8 cellular contexts compared by ENCODE assay signal in genomic region chr17:2122641-2123302, GRCh38.
DNase-seq lines count a peak whose midpoint lies in the region; ATAC-seq, FAIRE-seq and TF ChIP-seq lines count a peak whose summit lies in the region.

No MANE protein-coding gene starts in this region.

- no peak for TF ChIP-seq POLR2A in A549 (IDR thresholded peaks at IDR 0.05; ENCODE audit: low read length)
- TF ChIP-seq POLR2A in gastrocnemius medialis (IDR thresholded peaks at IDR 0.05) = no peak

- TF ChIP-seq CTCF in A549 (IDR thresholded peaks at IDR 0.05) (no peak), HL-60 (IDR thresholded peaks at IDR 0.05; ENCODE audit: insufficient read depth, low read length) (no peak), activated B cell treated with CpG ODN at 0.5 μM for 24 hours (IDR thresholded peaks at IDR 0.05) (no peak), right atrium auricular region (IDR thresholded peaks at IDR 0.05) (peak in 1 of 2 donors; percentile 37), gastrocnemius medialis (IDR thresholded peaks at IDR 0.05 in 4 of 5, conservative IDR thresholded peaks at IDR 0.05 in 1 of 5) (peak in 1 of 5 experiments; percentile 22)

- H3K27me3 ChIP-seq in HL-60 (ENCODE audit: insufficient read depth, poor library complexity, severe bottlenecking) (no peaks in the 10 kb centered on the region), right atrium auricular region (no peaks in the 10 kb centered on the region), gastrocnemius medialis (no peaks in the 10 kb centered on the region)

- intact Hi-C loops in activated B cell treated with CpG ODN at 0.5 μM for 24 hours (cut with micrococcal nuclease) (loop anchor here (5.0 kb wide), 2 partner anchors 35 kb away; no protein-coding TSS in a partner anchor), gastrocnemius medialis (cut with DNase I; ENCODE audit: low total_unique reads) (loop anchor here (2.0 to 5.0 kb wide), 2 partner anchors 50 to 122 kb away; no protein-coding TSS in a partner anchor)

- POLR2A ChIA-PET in A549 (lab: Yijun Ruan, JAX) = no interaction called here
- POLR2A ChIA-PET in activated B cell treated with CpG ODN at 0.5 μM for 24 hours (lab: Charles Lee) = interaction anchor here (0.5 to 0.9 kb wide), 2 partner anchors 29 to 33 kb away, joined by 3 read pairs; no protein-coding TSS in a partner anchor

- no peaks in the 10 kb centered on the region for H3K9me3 Mint-ChIP-seq in activated B cell treated with CpG ODN at 0.5 μM for 24 hours

- no peak overlapping the region for H3K4me2 ChIP-seq in A549

- TF ChIP-seq EP300 in A549 (IDR thresholded peaks at IDR 0.05) = no peak

- peaks cover 4% of the 10 kb centered on the region; the same call in 2 of the 3 replicates for H3K4me1 ChIP-seq in A549
- H3K4me1 ChIP-seq in right atrium auricular region = peaks cover 0 to 31% of the 10 kb centered on the region in 2 donors
- H3K4me1 ChIP-seq in gastrocnemius medialis = peaks cover 27 to 29% of the 10 kb centered on the region in 2 donors

- H3K9me3 ChIP-seq in A549 (no peaks in the 10 kb centered on the region), right atrium auricular region (no peaks in the 10 kb centered on the region), gastrocnemius medialis (no peaks in the 10 kb centered on the region)

- no peak for TF ChIP-seq RAD21 in A549 (conservative IDR thresholded peaks at IDR 0.05 in 1 of 2, IDR thresholded peaks at IDR 0.05 in 1 of 2)

- H3K27ac ChIP-seq in A549 = no peak overlapping the region
- peak overlapping the region; percentile 50 for H3K27ac ChIP-seq in HL-60 (replicated peaks)
- H3K27ac ChIP-seq in right atrium auricular region = peak overlapping the region; percentile 73 to 77
- peak overlapping the region; percentile 67 to 80 (median 71) for H3K27ac ChIP-seq in gastrocnemius medialis

- H3K4me3 ChIP-seq in A549 (no peak overlapping the region), HL-60 (replicated peaks; ENCODE audit: insufficient read depth, low read length) (no peak overlapping the region), right atrium auricular region (peak overlapping the region in 1 of 2 donors; percentile 19), gastrocnemius medialis (peak overlapping the region; percentile 13 to 24 (median 20))

- H3K4me3 Mint-ChIP-seq in activated B cell treated with CpG ODN at 0.5 μM for 24 hours = peak overlapping the region; percentile 16

- no peak for FAIRE-seq in A549 (lab: Jason Lieb, UNC)

- in situ Hi-C loops in gastrocnemius medialis (cut with MboI; ENCODE audit: low sequenced_read_pairs in 4 of 4) = no loop called here

- H3K36me3 ChIP-seq in right atrium auricular region (peaks cover 6% of the 10 kb centered on the region), gastrocnemius medialis (no peaks in the 10 kb centered on the region)

- peak; percentile 32 to 58; a peak in 4 of 6 replicates for ATAC-seq in A549
- ATAC-seq in activated B cell treated with CpG ODN at 0.5 μM for 24 hours (ENCODE audit: low read depth) = peak; percentile 18
- peak; percentile 68 to 80 for ATAC-seq in gastrocnemius medialis
- no peak for ATAC-seq in GM19395 (IDR thresholded peaks at IDR 0.05; ENCODE audit: unreplicated experiment)
- no peak for ATAC-seq in HG02678 (IDR thresholded peaks at IDR 0.05; ENCODE audit: unreplicated experiment)

- 85% methylated on average over 12 of the region's 16 CpGs for WGBS in A549 (ENCODE audit: missing lambda C conversion rate)

- H3K27me3 Mint-ChIP-seq in activated B cell treated with CpG ODN at 0.5 μM for 24 hours = no peaks in the 10 kb centered on the region

- H3K4me1 Mint-ChIP-seq in activated B cell treated with CpG ODN at 0.5 μM for 24 hours = peaks cover 29% of the 10 kb centered on the region

- H3K36me3 Mint-ChIP-seq in activated B cell treated with CpG ODN at 0.5 μM for 24 hours (ENCODE audit: low read depth) = peaks cover 20% of the 10 kb centered on the region

- CTCF ChIA-PET in A549 (lab: Yijun Ruan, JAX) (interaction anchor here (0.9 to 3.2 kb wide), 10 partner anchors 15 to 122 kb away, joined by 3 to 18 read pairs (median 4); partner anchors contain the start of gene HIC1), activated B cell treated with CpG ODN at 0.5 μM for 24 hours (lab: Charles Lee) (interaction anchor here (1.0 kb wide), 1 partner anchor 33 kb away, joined by 3 read pairs; no protein-coding TSS in a partner anchor)

- DNase-seq in A549 (ENCODE audit: low read depth in 1 of 2, low spot score in 1 of 2) (no peak), HL-60 (ENCODE audit: low read depth in 1 of 2, low spot score in 1 of 2) (peak; percentile 66 to 71), activated B cell treated with CpG ODN at 0.5 μM for 24 hours (no peak), right atrium auricular region (ENCODE audit: low spot score) (peak; percentile 84), gastrocnemius medialis (peak; percentile 32 to 63), activated gamma-delta T cell (lab: John Stamatoyannopoulos, UW) (no peak)

- no peak overlapping the region for H3K27ac Mint-ChIP-seq in activated B cell treated with CpG ODN at 0.5 μM for 24 hours

TF ChIP-seq in A549, 52 proteins besides CTCF, POLR2A, EP300 and RAD21:
- TF ChIP-seq CHD4 (IDR thresholded peaks at IDR 0.05; ENCODE audit: borderline replicate concordance) = no peak

Comparison
In these comparisons a context has a peak if more than half of its experiments do, and no peak if none do; other contexts are left out.
1. ATAC-seq: peak in A549 (2 of 2), activated B cell treated with CpG ODN at 0.5 μM for 24 hours (single experiment) and gastrocnemius medialis (2 of 2); none in GM19395 (single experiment) and HG02678 (single experiment).
2. DNase-seq: peak in HL-60 (2 of 2), right atrium auricular region (single experiment) and gastrocnemius medialis (2 of 2); none in A549 (0 of 2), activated B cell treated with CpG ODN at 0.5 μM for 24 hours (single experiment) and activated gamma-delta T cell (single experiment).
3. H3K27ac ChIP-seq: peak in HL-60 (single experiment), right atrium auricular region (2 of 2) and gastrocnemius medialis (4 of 4); none in A549 (0 of 2).
4. H3K4me3 ChIP-seq: peak in gastrocnemius medialis (4 of 4); none in A549 (single experiment) and HL-60 (single experiment).